In the genomic region with DNA sequence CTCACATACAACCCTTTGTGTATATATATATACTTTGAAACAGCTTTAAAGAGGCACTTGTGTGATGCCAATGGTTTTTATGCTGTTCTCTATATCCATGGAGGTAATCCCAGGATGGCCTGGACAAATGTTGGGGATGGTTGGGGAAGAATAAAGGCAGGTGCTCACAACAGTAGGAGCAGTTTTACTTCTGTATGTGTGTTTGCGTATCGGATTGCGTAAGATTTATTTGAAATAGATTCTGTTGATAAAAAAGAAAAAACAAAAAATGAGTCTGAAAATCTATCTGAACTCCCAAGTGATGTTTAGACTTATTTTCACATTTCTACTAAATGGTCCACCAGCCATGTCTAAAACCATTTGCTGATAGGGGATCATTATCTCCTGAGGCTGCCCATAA, we compare ENCODE assay signal across 2 cellular contexts.
A peak's percentile ranks its signal among the peaks of the same experiment; 100 is the strongest.
TF ChIP-seq lines count a peak whose summit lies in the region.

No MANE protein-coding gene starts in this region.

TF ChIP-seq in IMR-90, 13 proteins besides CTCF, POLR2A, EP300 and RAD21:
- TF ChIP-seq NFE2L2 (IDR thresholded peaks at IDR 0.05; ENCODE audit: low read depth, low read length) (no peak), MAFK (IDR thresholded peaks at IDR 0.05; ENCODE audit: low read depth, low read length) (no peak), RCOR1 (IDR thresholded peaks at IDR 0.05; ENCODE audit: insufficient replicate concordance, low read length) (no peak), CEBPB (IDR thresholded peaks at IDR 0.05; ENCODE audit: low read depth, low read length) (peak; percentile 85)

TF ChIP-seq in HepG2, 621 proteins besides CTCF, POLR2A, EP300 and RAD21:
- peak; percentile 88 for TF ChIP-seq CEBPB (IDR thresholded peaks at IDR 0.05; ENCODE audit: borderline replicate concordance, low read depth, low read length)
- no peak for TF ChIP-seq ZNF3 (CRISPR knock-in tag; IDR thresholded peaks at IDR 0.05)
- no peak for TF ChIP-seq HNF4G (IDR thresholded peaks at IDR 0.05; ENCODE audit: borderline replicate concordance, low read depth, low read length)
- TF ChIP-seq HNF4G (CRISPR knock-in tag; IDR thresholded peaks at IDR 0.05; ENCODE audit: borderline replicate concordance, low read depth) = no peak
- TF ChIP-seq PHF20 (CRISPR knock-in tag; IDR thresholded peaks at IDR 0.05) = no peak
- TF ChIP-seq HHEX (CRISPR knock-in tag; IDR thresholded peaks at IDR 0.05) = no peak
- TF ChIP-seq ZNF615 (CRISPR knock-in tag; IDR thresholded peaks at IDR 0.05; ENCODE audit: borderline replicate concordance) = no peak
- TF ChIP-seq CEBPG (CRISPR knock-in tag; IDR thresholded peaks at IDR 0.05) = 0 out of 2 replicates have a peak, but pooled peaks have one; percentile 26
- TF ChIP-seq PPARG (CRISPR knock-in tag; conservative IDR thresholded peaks at IDR 0.05) = no peak
